1 cellular context compared by ENCODE assay signal in genomic region chr22:18929459-18929858, GRCh38.
TF ChIP-seq lines count a peak whose summit lies in the region.

No MANE protein-coding gene starts in this region.

TF ChIP-seq in HEK293T, 16 proteins besides CTCF, POLR2A, EP300 and RAD21 (continued from another document):
- TF ChIP-seq NFRKB (IDR thresholded peaks at IDR 0.05), result no peak
- TF ChIP-seq ZNF384 (IDR thresholded peaks at IDR 0.05), result no peak
- no peak for TF ChIP-seq ARNT (IDR thresholded peaks at IDR 0.05)
- TF ChIP-seq HDGF (IDR thresholded peaks at IDR 0.05; ENCODE audit: borderline replicate concordance), result no peak
- TF ChIP-seq BHLHE40 (IDR thresholded peaks at IDR 0.05; ENCODE audit: borderline replicate concordance), result no peak
TF ChIP-seq in HEK293T: peak in this region for 0.
